24 cellular contexts compared by ENCODE assay signal in genomic region chr12:124261885-124262284, GRCh38. TPM values are rescaled to one million over a fixed set of nuclear protein-coding genes. Genes with fewer than 3 reads are reported as not detected.
DNase-seq lines count a peak whose midpoint lies in the region; ATAC-seq and TF ChIP-seq lines count a peak whose summit lies in the region.
"Had no signal": no experiment of that assay in that cellular context is flagged by ENCODE, and none has a peak within 500 bp of the region (broad histone marks: within the 10 kb centered on the region; RNA-seq: fewer than 3 reads in every experiment).

No MANE protein-coding gene starts in this region.

- no peak overlapping the region for H3K4me3 Mint-ChIP-seq in natural killer cell treated with Interleukin-12 subunit alpha and Interleukin-12 subunit beta and Interleukin-15 and Interleukin-18, amount 100 ng/mL, for 72 hours
- no peak overlapping the region for H3K4me3 Mint-ChIP-seq in natural killer cell
- H3K4me3 Mint-ChIP-seq: CD4-positive, CD25-positive, alpha-beta regulatory T cell; CD8-positive, alpha-beta memory T cell; GM23338 had no signal

- H3K36me3 ChIP-seq in lower lobe of right lung (no peaks in the 10 kb centered on the region), upper lobe of right lung (no peaks in the 10 kb centered on the region), BE2C (no peaks in the 10 kb centered on the region)

- no peaks in the 10 kb centered on the region for H3K36me3 Mint-ChIP-seq in natural killer cell treated with Interleukin-12 subunit alpha and Interleukin-12 subunit beta and Interleukin-15 and Interleukin-18, amount 100 ng/mL, for 72 hours
- no peaks in the 10 kb centered on the region for H3K36me3 Mint-ChIP-seq in natural killer cell
- H3K36me3 Mint-ChIP-seq: CD4-positive, CD25-positive, alpha-beta regulatory T cell; CD8-positive, alpha-beta memory T cell had no signal

- H3K27ac Mint-ChIP-seq in natural killer cell treated with Interleukin-12 subunit alpha and Interleukin-12 subunit beta and Interleukin-15 and Interleukin-18, amount 100 ng/mL, for 72 hours, result no peak overlapping the region
- no peak overlapping the region for H3K27ac Mint-ChIP-seq in natural killer cell
- H3K27ac Mint-ChIP-seq: CD4-positive, CD25-positive, alpha-beta regulatory T cell; CD8-positive, alpha-beta memory T cell; GM23338 had no signal

- peaks cover 0 to 3% of the 10 kb centered on the region in 2 donors for H3K4me1 Mint-ChIP-seq in natural killer cell treated with Interleukin-12 subunit alpha and Interleukin-12 subunit beta and Interleukin-15 and Interleukin-18, amount 100 ng/mL, for 72 hours (ENCODE audit: low read depth in 2 of 2)
- H3K4me1 Mint-ChIP-seq in natural killer cell, result peaks cover 0 to 5% of the 10 kb centered on the region in 2 donors

- ATAC-seq in natural killer cell treated with Interleukin-12 subunit alpha and Interleukin-12 subunit beta and Interleukin-15 and Interleukin-18, amount 100 ng/mL, for 72 hours, result peak; percentile 20 to 29
- ATAC-seq in natural killer cell (no peak), lower lobe of right lung (peak; percentile 11 to 40), upper lobe of right lung (peak; percentile 34), HG03175 (IDR thresholded peaks at IDR 0.05; ENCODE audit: unreplicated experiment) (no peak), HG03025 (IDR thresholded peaks at IDR 0.05; ENCODE audit: low FRiP score, unreplicated experiment) (no peak)
- ATAC-seq: A549, GM23338 had no signal

- TF ChIP-seq CTCF in natural killer cell (IDR thresholded peaks at IDR 0.05), result no peak
- TF ChIP-seq CTCF in lower lobe of right lung (IDR thresholded peaks at IDR 0.05), result no peak
- TF ChIP-seq CTCF in upper lobe of right lung (IDR thresholded peaks at IDR 0.05), result no peak
- no peak for TF ChIP-seq CTCF in BE2C (IDR thresholded peaks at IDR 0.05; ENCODE audit: low read depth, low read length)

- intact Hi-C loops in natural killer cell (cut with micrococcal nuclease), result no loop called here
- intact Hi-C loops in lower lobe of right lung (cut with DNase I), result no loop called here
- intact Hi-C loops in upper lobe of right lung (cut with DNase I), result no loop called here

- H3K4me1 ChIP-seq in lower lobe of right lung, result no peaks in the 10 kb centered on the region
- H3K4me1 ChIP-seq in upper lobe of right lung, result no peaks in the 10 kb centered on the region
- peaks cover 5% of the 10 kb centered on the region; the same call in 1 of the 2 replicates for H3K4me1 ChIP-seq in BE2C
- H3K4me1 ChIP-seq: A549 had no signal

- H3K9me3 ChIP-seq in lower lobe of right lung (no peaks in the 10 kb centered on the region), upper lobe of right lung (no peaks in the 10 kb centered on the region), BE2C (no peaks in the 10 kb centered on the region)
- H3K9me3 ChIP-seq: A549 had no signal

- H3K4me3 ChIP-seq in lower lobe of right lung (no peak overlapping the region), upper lobe of right lung (no peak overlapping the region), BE2C (ENCODE audit: low read depth, low read length) (no peak overlapping the region)
- H3K4me3 ChIP-seq: A549, GM23338 had no signal

- peaks cover 37 to 46% of the 10 kb centered on the region in 2 donors for H3K27me3 Mint-ChIP-seq in natural killer cell treated with Interleukin-12 subunit alpha and Interleukin-12 subunit beta and Interleukin-15 and Interleukin-18, amount 100 ng/mL, for 72 hours
- peaks cover 36 to 40% of the 10 kb centered on the region in 2 donors for H3K27me3 Mint-ChIP-seq in natural killer cell (ENCODE audit: low read depth in 2 of 2)

- H3K9me3 Mint-ChIP-seq in natural killer cell treated with Interleukin-12 subunit alpha and Interleukin-12 subunit beta and Interleukin-15 and Interleukin-18, amount 100 ng/mL, for 72 hours, result no peaks in the 10 kb centered on the region
- no peaks in the 10 kb centered on the region for H3K9me3 Mint-ChIP-seq in natural killer cell
- H3K9me3 Mint-ChIP-seq: CD8-positive, alpha-beta memory T cell had no signal

- DNase-seq in natural killer cell treated with Interleukin-12 subunit alpha and Interleukin-12 subunit beta and Interleukin-15 and Interleukin-18, amount 100 ng/mL, for 72 hours (ENCODE audit: low spot score), result no peak
- no peak for DNase-seq in natural killer cell
- no peak for DNase-seq in lower lobe of right lung
- DNase-seq in upper lobe of right lung, result peak; percentile 63
- DNase-seq in BE2C, result no peak
- DNase-seq: AML-193; C1 segment of cervical spinal cord; CD4-positive, CD25-positive, alpha-beta regulatory T cell; CD8-positive, alpha-beta memory T cell; COR-L47; DMS 273 treated with DMSO at 0.1 percent for 48 hours; DMS53; GDM1; HCEC 1CT; IMR-90; Karpas-422; KBM-7 had no signal

- H3K27me3 ChIP-seq in lower lobe of right lung (ENCODE audit: low read depth) (peaks cover 9% of the 10 kb centered on the region), upper lobe of right lung (peaks cover 11% of the 10 kb centered on the region), BE2C (peaks cover 3% of the 10 kb centered on the region; the same call in 1 of the 2 replicates)

- H3K27ac ChIP-seq in lower lobe of right lung (no peak overlapping the region), upper lobe of right lung (no peak overlapping the region)
- H3K27ac ChIP-seq: 22Rv1, A549, HL-60 had no signal

RNA-seq across cellular contexts. Expression of gene RFLNA, which starts 33.0 kb away (rescaled TPM):
- total RNA-seq in natural killer cell treated with Interleukin-12 subunit alpha and Interleukin-12 subunit beta and Interleukin-15 and Interleukin-18, amount 100 ng/mL, for 72 hours, result not detected
- total RNA-seq in natural killer cell (under 1 TPM in 1 of 3 donors, not detected in 2; 0.85 TPM), lower lobe of right lung (0.50 TPM), upper lobe of right lung (1.0 TPM)
- polyA plus RNA-seq in BE2C (2012; ENCODE audit: insufficient read depth, insufficient read length, low read depth), result 11.2 TPM
- total RNA-seq: CD4-positive, CD25-positive, alpha-beta regulatory T cell; CD8-positive, alpha-beta memory T cell; HT1080; IMR-90 had no signal
- polyA plus RNA-seq: A549; CD4-positive, CD25-positive, alpha-beta regulatory T cell; CD8-positive, alpha-beta memory T cell; IMR-90 had no signal

Comparison
In these comparisons a context has a peak if more than half of its experiments do, and no peak if none do; other contexts are left out.
1. ATAC-seq: peak in natural killer cell treated with Interleukin-12 subunit alpha and Interleukin-12 subunit beta and Interleukin-15 and Interleukin-18, amount 100 ng/mL, for 72 hours (2 of 2), lower lobe of right lung (2 of 2) and upper lobe of right lung (single experiment); none in natural killer cell (0 of 3), HG03175 (single experiment) and HG03025 (single experiment).